1 cellular context compared by ENCODE assay signal in genomic region chr5:60698316-60698715, GRCh38.
TF ChIP-seq lines count a peak whose summit lies in the region.

No MANE protein-coding gene starts in this region.

TF ChIP-seq in HCT116, 20 proteins besides CTCF, POLR2A, EP300 and RAD21:
- no peak for TF ChIP-seq CEBPB (IDR thresholded peaks at IDR 0.05; ENCODE audit: low read depth)
- TF ChIP-seq EZH2 (IDR thresholded peaks at IDR 0.05): no peak
- TF ChIP-seq CBX3 (IDR thresholded peaks at IDR 0.05; ENCODE audit: low read depth): no peak
- no peak for TF ChIP-seq EZH2phosphoT487 (IDR thresholded peaks at IDR 0.05; ENCODE audit: borderline replicate concordance)
- no peak for TF ChIP-seq ELF1 (IDR thresholded peaks at IDR 0.05; ENCODE audit: borderline replicate concordance, low read depth)
- TF ChIP-seq TCF7L2 (IDR thresholded peaks at IDR 0.05; ENCODE audit: borderline replicate concordance, extremely low read depth, insufficient read depth, insufficient read length): no peak
- no peak for TF ChIP-seq SP1 (IDR thresholded peaks at IDR 0.05; ENCODE audit: low read depth)
- no peak for TF ChIP-seq ZFX (IDR thresholded peaks at IDR 0.05)
- no peak for TF ChIP-seq ZNF274 (IDR thresholded peaks at IDR 0.05; ENCODE audit: low read depth, low read length)
- no peak for TF ChIP-seq MAX (IDR thresholded peaks at IDR 0.05)
- TF ChIP-seq YY1 (IDR thresholded peaks at IDR 0.05; ENCODE audit: extremely low read depth, insufficient replicate concordance, low read depth, low read length): no peak
- TF ChIP-seq SIN3A (IDR thresholded peaks at IDR 0.05; ENCODE audit: low read depth): no peak
- TF ChIP-seq ZBTB33 (IDR thresholded peaks at IDR 0.05; ENCODE audit: extremely low read depth, insufficient replicate concordance, low read length): no peak
- TF ChIP-seq REST (IDR thresholded peaks at IDR 0.05; ENCODE audit: low read depth): no peak
- no peak for TF ChIP-seq ATF3 (IDR thresholded peaks at IDR 0.05)
- TF ChIP-seq EGR1 (IDR thresholded peaks at IDR 0.05; ENCODE audit: low read depth): no peak
- TF ChIP-seq JUND (IDR thresholded peaks at IDR 0.05): no peak
- no peak for TF ChIP-seq FOSL1 (IDR thresholded peaks at IDR 0.05; ENCODE audit: low read depth)
- no peak for TF ChIP-seq SRF (IDR thresholded peaks at IDR 0.05; ENCODE audit: low read depth)
